In the genomic region with DNA sequence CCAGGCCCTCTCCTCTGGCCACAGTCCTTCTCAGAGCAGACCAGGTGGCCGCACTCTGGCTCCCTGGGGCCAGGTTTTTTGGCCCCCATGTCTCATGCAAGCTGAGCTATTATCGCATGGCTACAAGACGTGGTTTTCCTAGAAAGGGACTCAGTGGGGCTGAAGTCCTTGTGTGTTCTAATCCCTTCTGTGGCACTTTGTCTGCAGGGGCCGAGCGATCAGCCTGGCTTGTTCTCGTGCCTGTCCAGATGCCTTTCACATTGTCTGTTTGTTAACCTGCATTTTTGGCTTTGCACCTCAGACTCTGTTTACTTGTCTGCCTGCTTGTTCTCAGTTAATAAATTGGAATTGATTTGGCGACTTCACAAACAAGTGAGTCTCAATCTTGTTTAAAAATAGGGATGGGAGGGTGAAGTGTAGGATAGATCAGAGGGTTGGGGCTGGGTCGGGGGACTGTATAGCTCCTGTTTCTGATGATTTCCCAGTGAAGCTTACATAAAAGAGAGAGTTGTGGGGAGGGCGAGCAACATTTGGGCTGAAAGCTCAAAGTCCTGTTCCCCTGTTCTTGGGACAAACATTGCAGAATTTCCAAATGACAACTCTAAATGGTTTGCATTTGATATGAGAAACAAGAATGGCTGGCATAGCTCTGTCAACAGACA, we compare ENCODE assay signal across 14 cellular contexts.
"Had no signal": no experiment of that assay in that cellular context is flagged by ENCODE, and none has a peak within 500 bp of the region (broad histone marks: within the 10 kb centered on the region; RNA-seq: fewer than 3 reads in every experiment).

No MANE protein-coding gene starts in this region.

- H3K27me3 ChIP-seq: adrenal gland, colonic mucosa, foreskin keratinocyte, upper lobe of right lung had no signal

- DNase-seq: activated B cell treated with CpG ODN at 0.5 μM for 24 hours; adrenal gland; caudate nucleus; colonic mucosa; effector CD4-positive, alpha-beta T cell; foreskin keratinocyte; left cardiac atrium; mammary epithelial cell; natural killer cell; occipital lobe; psoas muscle; upper lobe of right lung had no signal

- H3K36me3 Mint-ChIP-seq: natural killer cell had no signal

- H3K27ac Mint-ChIP-seq: activated B cell treated with CpG ODN at 0.5 μM for 24 hours, natural killer cell had no signal

- H3K9me3 Mint-ChIP-seq: natural killer cell had no signal

- H3K27me3 Mint-ChIP-seq: activated B cell treated with CpG ODN at 0.5 μM for 24 hours had no signal

- H3K4me3 ChIP-seq: adrenal gland, colonic mucosa, psoas muscle, SK-N-MC, upper lobe of right lung had no signal

- H3K9me3 ChIP-seq: adrenal gland, colonic mucosa, psoas muscle, upper lobe of right lung had no signal

- ATAC-seq: foreskin keratinocyte, left cardiac atrium, psoas muscle, sciatic nerve had no signal

- H3K27ac ChIP-seq: adrenal gland, colonic mucosa, foreskin keratinocyte, psoas muscle, SK-N-MC, upper lobe of right lung had no signal

- H3K36me3 ChIP-seq: adrenal gland, colonic mucosa, upper lobe of right lung had no signal

- H3K4me1 Mint-ChIP-seq: natural killer cell had no signal

- H3K4me1 ChIP-seq: adrenal gland, colonic mucosa, foreskin keratinocyte, psoas muscle, upper lobe of right lung had no signal

- H3K4me3 Mint-ChIP-seq: activated B cell treated with CpG ODN at 0.5 μM for 24 hours, natural killer cell had no signal
